14 cellular contexts compared by ENCODE assay signal in genomic region chr1:12001996-12002493, GRCh38. TPM values are rescaled to one million over a fixed set of nuclear protein-coding genes. Genes with fewer than 3 reads are reported as not detected.
DNase-seq lines count a peak whose midpoint lies in the region; ATAC-seq and TF ChIP-seq lines count a peak whose summit lies in the region.
"Had no signal": no experiment of that assay in that cellular context is flagged by ENCODE, and none has a peak within 500 bp of the region (broad histone marks: within the 10 kb centered on the region; RNA-seq: fewer than 3 reads in every experiment).

No MANE protein-coding gene starts in this region.

- WGBS in gastroesophageal sphincter (ENCODE audit: low coverage in 1 of 2), 2 donors: no CpG with 5 or more reads among the region's 10 CpGs
- 72 to 90% (median 76%) methylated on average over 10 of the region's 10 CpGs for WGBS in psoas muscle, 3 donors

- no peak for DNase-seq in activated CD8-positive, alpha-beta T cell treated with anti-CD3 and anti-CD28 coated beads for 36 hours
- no peak for DNase-seq in activated CD8-positive, alpha-beta T cell treated with anti-CD3 and anti-CD28 coated beads, Interleukin-2, amount 10 ng/mL, durations not matched to agents 7 days and 5 days
- DNase-seq in WERI-Rb-1: no peak
- DNase-seq in psoas muscle: no peak
- DNase-seq in hippocampal formation (lab: John Stamatoyannopoulos, UW): no peak
- no peak for DNase-seq in NCI-H524 treated with DMSO at 0.1 percent for 48 hours (lab: John Stamatoyannopoulos, UW)
- DNase-seq: activated gamma-delta T cell treated with Interleukin-2 at 50 U/mL for 16 hours, colonic mucosa, NCI-H1092, NCI-H526 treated with DMSO at 0.1 percent for 48 hours had no signal

- H3K27ac Mint-ChIP-seq in activated CD8-positive, alpha-beta T cell treated with anti-CD3 and anti-CD28 coated beads for 36 hours: peak overlapping the region; percentile 79
- no peak overlapping the region for H3K27ac Mint-ChIP-seq in activated CD8-positive, alpha-beta T cell treated with anti-CD3 and anti-CD28 coated beads, Interleukin-2, amount 10 ng/mL, durations not matched to agents 7 days and 5 days

- H3K27me3 ChIP-seq in WERI-Rb-1 (ENCODE audit: insufficient read depth, low read depth, severe bottlenecking) (no peaks in the 10 kb centered on the region), gastroesophageal sphincter (no peaks in the 10 kb centered on the region), psoas muscle (ENCODE audit: insufficient read depth in 3 of 3, low read length in 2 of 3) (no peaks in the 10 kb centered on the region)
- H3K27me3 ChIP-seq: colonic mucosa had no signal

- H3K27me3 Mint-ChIP-seq in activated CD8-positive, alpha-beta T cell treated with anti-CD3 and anti-CD28 coated beads for 36 hours: no peaks in the 10 kb centered on the region
- H3K27me3 Mint-ChIP-seq in activated CD8-positive, alpha-beta T cell treated with anti-CD3 and anti-CD28 coated beads, Interleukin-2, amount 10 ng/mL, durations not matched to agents 7 days and 5 days (ENCODE audit: low read depth): no peaks in the 10 kb centered on the region

- no peak for TF ChIP-seq EP300 in gastroesophageal sphincter (IDR thresholded peaks at IDR 0.05)

- peaks cover 94% of the 10 kb centered on the region for H3K36me3 ChIP-seq in WERI-Rb-1
- peaks cover 3 to 100% of the 10 kb centered on the region in 2 donors for H3K36me3 ChIP-seq in gastroesophageal sphincter
- peaks cover 25 to 100% of the 10 kb centered on the region in 2 donors for H3K36me3 ChIP-seq in psoas muscle (ENCODE audit: insufficient read depth in 1 of 2, low read depth in 1 of 2)

- POLR2A ChIA-PET in activated CD8-positive, alpha-beta T cell treated with anti-CD3 and anti-CD28 coated beads for 36 hours (lab: Charles Lee): interaction anchor here (1.1 kb wide), 1 partner anchor 94 kb away, joined by 7 read pairs; no protein-coding TSS in a partner anchor
- POLR2A ChIA-PET in activated CD8-positive, alpha-beta T cell treated with anti-CD3 and anti-CD28 coated beads, Interleukin-2, amount 10 ng/mL, durations not matched to agents 7 days and 5 days (lab: Charles Lee): interaction anchor here (1.1 kb wide), 1 partner anchor 94 kb away, joined by 4 read pairs; no protein-coding TSS in a partner anchor

- H3K4me1 ChIP-seq in gastroesophageal sphincter (no peaks in the 10 kb centered on the region), psoas muscle (no peaks in the 10 kb centered on the region)
- H3K4me1 ChIP-seq: colonic mucosa had no signal

- no peak for ATAC-seq in activated CD8-positive, alpha-beta T cell treated with anti-CD3 and anti-CD28 coated beads for 36 hours
- ATAC-seq in activated CD8-positive, alpha-beta T cell treated with anti-CD3 and anti-CD28 coated beads, Interleukin-2, amount 10 ng/mL, durations not matched to agents 7 days and 5 days: no peak
- peak; percentile 28 for ATAC-seq in gastroesophageal sphincter
- ATAC-seq in psoas muscle: peak; percentile 28 to 53 (median 45)
- ATAC-seq in HG02973 (IDR thresholded peaks at IDR 0.05; ENCODE audit: unreplicated experiment): no peak

- no peak overlapping the region for H3K4me3 ChIP-seq in WERI-Rb-1 (ENCODE audit: low read depth, low read length)
- H3K4me3 ChIP-seq in gastroesophageal sphincter: no peak overlapping the region
- no peak overlapping the region for H3K4me3 ChIP-seq in psoas muscle
- H3K4me3 ChIP-seq: colonic mucosa, skin epidermis had no signal

- no peaks in the 10 kb centered on the region for H3K4me1 Mint-ChIP-seq in activated CD8-positive, alpha-beta T cell treated with anti-CD3 and anti-CD28 coated beads for 36 hours (ENCODE audit: low read depth)
- H3K4me1 Mint-ChIP-seq in activated CD8-positive, alpha-beta T cell treated with anti-CD3 and anti-CD28 coated beads, Interleukin-2, amount 10 ng/mL, durations not matched to agents 7 days and 5 days (ENCODE audit: low read depth): no peaks in the 10 kb centered on the region
- H3K4me1 Mint-ChIP-seq: nephron progenitor cell had no signal

- H3K4me3 Mint-ChIP-seq in activated CD8-positive, alpha-beta T cell treated with anti-CD3 and anti-CD28 coated beads for 36 hours: no peak overlapping the region
- no peak overlapping the region for H3K4me3 Mint-ChIP-seq in activated CD8-positive, alpha-beta T cell treated with anti-CD3 and anti-CD28 coated beads, Interleukin-2, amount 10 ng/mL, durations not matched to agents 7 days and 5 days
- H3K4me3 Mint-ChIP-seq: nephron progenitor cell had no signal

- intact Hi-C loops in activated CD8-positive, alpha-beta T cell treated with anti-CD3 and anti-CD28 coated beads for 36 hours (cut with micrococcal nuclease): no loop called here
- intact Hi-C loops in psoas muscle (cut with DNase I): no loop called here

- H3K27ac ChIP-seq in WERI-Rb-1 (0 out of 2 replicates have a peak overlapping the region, but pooled peaks have one; percentile 17), gastroesophageal sphincter (peak overlapping the region in 3 of 4 donors; percentile 25 to 57 (median 45)), psoas muscle (peak overlapping the region; percentile 30)
- H3K27ac ChIP-seq: colonic mucosa had no signal

- H3K36me3 Mint-ChIP-seq in activated CD8-positive, alpha-beta T cell treated with anti-CD3 and anti-CD28 coated beads for 36 hours (ENCODE audit: low read depth): peaks cover 41% of the 10 kb centered on the region
- peaks cover 69% of the 10 kb centered on the region for H3K36me3 Mint-ChIP-seq in activated CD8-positive, alpha-beta T cell treated with anti-CD3 and anti-CD28 coated beads, Interleukin-2, amount 10 ng/mL, durations not matched to agents 7 days and 5 days (ENCODE audit: low read depth)

- CTCF ChIA-PET in activated CD8-positive, alpha-beta T cell treated with anti-CD3 and anti-CD28 coated beads for 36 hours (lab: Charles Lee): interaction anchor here (0.8 to 1.5 kb wide), 5 partner anchors 9 to 45 kb away, joined by 3 to 5 read pairs (median 4); no protein-coding TSS in a partner anchor
- CTCF ChIA-PET in activated CD8-positive, alpha-beta T cell treated with anti-CD3 and anti-CD28 coated beads, Interleukin-2, amount 10 ng/mL, durations not matched to agents 7 days and 5 days (lab: Charles Lee): interaction anchor here (0.8 to 1.3 kb wide), 2 partner anchors 9 to 17 kb away, joined by 4 to 6 read pairs; no protein-coding TSS in a partner anchor

- no peak for TF ChIP-seq CTCF in activated CD8-positive, alpha-beta T cell treated with anti-CD3 and anti-CD28 coated beads for 36 hours (IDR thresholded peaks at IDR 0.05)
- TF ChIP-seq CTCF in WERI-Rb-1 (IDR thresholded peaks at IDR 0.05; ENCODE audit: low read depth, low read length): no peak
- no peak for TF ChIP-seq CTCF in gastroesophageal sphincter (IDR thresholded peaks at IDR 0.05)
- no peak for TF ChIP-seq CTCF in psoas muscle (IDR thresholded peaks at IDR 0.05)

- no peaks in the 10 kb centered on the region for H3K9me3 Mint-ChIP-seq in activated CD8-positive, alpha-beta T cell treated with anti-CD3 and anti-CD28 coated beads for 36 hours
- H3K9me3 Mint-ChIP-seq in activated CD8-positive, alpha-beta T cell treated with anti-CD3 and anti-CD28 coated beads, Interleukin-2, amount 10 ng/mL, durations not matched to agents 7 days and 5 days (ENCODE audit: insufficient read depth): no peaks in the 10 kb centered on the region
- H3K9me3 Mint-ChIP-seq: nephron progenitor cell had no signal

- TF ChIP-seq POLR2A in gastroesophageal sphincter (IDR thresholded peaks at IDR 0.05): no peak

- H3K9me3 ChIP-seq in WERI-Rb-1 (ENCODE audit: severe bottlenecking) (no peaks in the 10 kb centered on the region), gastroesophageal sphincter (no peaks in the 10 kb centered on the region), psoas muscle (no peaks in the 10 kb centered on the region)
- H3K9me3 ChIP-seq: colonic mucosa had no signal

RNA-seq across cellular contexts. Expression of gene MIIP, which starts 17.3 kb away (rescaled TPM):
- total RNA-seq in activated CD8-positive, alpha-beta T cell treated with anti-CD3 and anti-CD28 coated beads for 36 hours: 10 to 100 TPM; 24.0 to 24.7 TPM
- total RNA-seq in activated CD8-positive, alpha-beta T cell treated with anti-CD3 and anti-CD28 coated beads, Interleukin-2, amount 10 ng/mL, durations not matched to agents 7 days and 5 days: 10 to 100 TPM; 34.7 to 37.4 TPM
- total RNA-seq in gastroesophageal sphincter: 10 to 100 TPM; 24.1 to 41.9 (median 31.8) TPM
- 10 to 100 TPM; 14.4 to 20.3 (median 16.7) TPM for total RNA-seq in psoas muscle
- 10 to 100 TPM; 20.0 to 30.5 (median 23.4) TPM for polyA plus RNA-seq in psoas muscle

RNA-seq across cellular contexts. Expression of gene MFN2, which starts 21.8 kb away (rescaled TPM):
- total RNA-seq in activated CD8-positive, alpha-beta T cell treated with anti-CD3 and anti-CD28 coated beads for 36 hours: 10 to 100 TPM; 51.0 to 51.1 TPM
- total RNA-seq in activated CD8-positive, alpha-beta T cell treated with anti-CD3 and anti-CD28 coated beads, Interleukin-2, amount 10 ng/mL, durations not matched to agents 7 days and 5 days: 10 to 100 TPM; 55.1 to 60.4 TPM
- 100 to 1,000 TPM; 117 to 236 (median 186) TPM for total RNA-seq in gastroesophageal sphincter
- 100 to 1,000 TPM; 245 to 542 (median 320) TPM for total RNA-seq in psoas muscle
- polyA plus RNA-seq in psoas muscle: 100 to 1,000 TPM; 163 to 225 (median 177) TPM

Comparison
In these comparisons a context has a peak if more than half of its experiments do, and no peak if none do; other contexts are left out.
1. ATAC-seq: peak in gastroesophageal sphincter (single experiment) and psoas muscle (4 of 4); none in activated CD8-positive, alpha-beta T cell treated with anti-CD3 and anti-CD28 coated beads for 36 hours (single experiment), activated CD8-positive, alpha-beta T cell treated with anti-CD3 and anti-CD28 coated beads, Interleukin-2, amount 10 ng/mL, durations not matched to agents 7 days and 5 days (single experiment) and HG02973 (single experiment).
2. Peak in every context shown above with its lines, with median percentiles within 50 percentile points of each other: H3K27ac ChIP-seq.